ENCODE assay signal across 24 cellular contexts in genomic region chr13:98436379-98436909, GRCh38.
"Had no signal": no experiment of that assay in that cellular context is flagged by ENCODE, and none has a peak within 500 bp of the region (broad histone marks: within the 10 kb centered on the region; RNA-seq: fewer than 3 reads in every experiment).

No MANE protein-coding gene starts in this region.

- H3K36me3 Mint-ChIP-seq: natural killer cell treated with Interleukin-12 subunit alpha and Interleukin-12 subunit beta and Interleukin-15 and Interleukin-18, amount 100 ng/mL, for 72 hours; stimulated activated effector memory CD8-positive, alpha-beta T cell treated with anti-CD3 and anti-CD28 coated beads, Interleukin-12 subunit alpha, Interleukin-12 subunit beta, amount 100 ng/mL, for 72 hours had no signal

- H3K36me3 ChIP-seq: thoracic aorta had no signal

- H3K27ac Mint-ChIP-seq: natural killer cell treated with Interleukin-12 subunit alpha and Interleukin-12 subunit beta and Interleukin-15 and Interleukin-18, amount 100 ng/mL, for 72 hours; stimulated activated effector memory CD8-positive, alpha-beta T cell treated with anti-CD3 and anti-CD28 coated beads, Interleukin-12 subunit alpha, Interleukin-12 subunit beta, amount 100 ng/mL, for 72 hours; stimulated activated naive CD8-positive, alpha-beta T cell treated with anti-CD3 and anti-CD28 coated beads, Interleukin-15, Interleukin-2, amounts not matched to agents 100 ng/mL and 50 ng/mL, for 24 hours had no signal

- DNase-seq: hypothalamus; islet precursor cell; left ventricle myocardium inferior; midbrain; mucosa of descending colon; naive thymus-derived CD4-positive, alpha-beta T cell; pancreas; right cardiac atrium; sigmoid colon; small intestine; spleen; stimulated activated CD4-positive, alpha-beta T cell treated with anti-CD3 and anti-CD28 coated beads, Interleukin-4, amount 100 ng/mL, for 24 hours; stimulated activated naive CD4-positive, alpha-beta T cell; tibial artery; trophoblast cell; upper lobe of right lung had no signal

- H3K27me3 ChIP-seq: pancreas, sigmoid colon, spleen, suprapubic skin, tibial artery, upper lobe of right lung had no signal

- H3K4me1 ChIP-seq: left ventricle myocardium inferior, pancreas, prostate gland, sigmoid colon, spleen, suprapubic skin, tibial artery, upper lobe of right lung had no signal

- H3K27ac ChIP-seq: left ventricle myocardium inferior, pancreas, prostate gland, sigmoid colon, spleen, suprapubic skin, thoracic aorta, tibial artery, upper lobe of right lung had no signal

- FAIRE-seq: pancreas, small intestine, urothelium cell line had no signal

- H3K9me3 ChIP-seq: left ventricle myocardium inferior, mucosa of descending colon, pancreas, prostate gland, sigmoid colon, spleen, suprapubic skin, thoracic aorta, tibial artery, upper lobe of right lung had no signal

- H3K4me3 Mint-ChIP-seq: naive thymus-derived CD4-positive, alpha-beta T cell; natural killer cell treated with Interleukin-12 subunit alpha and Interleukin-12 subunit beta and Interleukin-15 and Interleukin-18, amount 100 ng/mL, for 72 hours; stimulated activated effector memory CD8-positive, alpha-beta T cell treated with anti-CD3 and anti-CD28 coated beads, Interleukin-12 subunit alpha, Interleukin-12 subunit beta, amount 100 ng/mL, for 72 hours; stimulated activated naive CD8-positive, alpha-beta T cell treated with anti-CD3 and anti-CD28 coated beads, Interleukin-15, Interleukin-2, amounts not matched to agents 100 ng/mL and 50 ng/mL, for 24 hours had no signal

- H3K4me1 Mint-ChIP-seq: stimulated activated effector memory CD8-positive, alpha-beta T cell treated with anti-CD3 and anti-CD28 coated beads, Interleukin-12 subunit alpha, Interleukin-12 subunit beta, amount 100 ng/mL, for 72 hours had no signal

- H3K9me3 Mint-ChIP-seq: natural killer cell treated with Interleukin-12 subunit alpha and Interleukin-12 subunit beta and Interleukin-15 and Interleukin-18, amount 100 ng/mL, for 72 hours; stimulated activated effector memory CD8-positive, alpha-beta T cell treated with anti-CD3 and anti-CD28 coated beads, Interleukin-12 subunit alpha, Interleukin-12 subunit beta, amount 100 ng/mL, for 72 hours; stimulated activated naive CD8-positive, alpha-beta T cell treated with anti-CD3 and anti-CD28 coated beads, Interleukin-15, Interleukin-2, amounts not matched to agents 100 ng/mL and 50 ng/mL, for 24 hours had no signal

- ATAC-seq: mucosa of descending colon; naive thymus-derived CD4-positive, alpha-beta T cell; natural killer cell treated with Interleukin-12 subunit alpha and Interleukin-12 subunit beta and Interleukin-15 and Interleukin-18, amount 100 ng/mL, for 72 hours; pancreas; right cardiac atrium; stimulated activated effector memory CD8-positive, alpha-beta T cell treated with anti-CD3 and anti-CD28 coated beads, Interleukin-12 subunit alpha, Interleukin-12 subunit beta, amount 100 ng/mL, for 72 hours; upper lobe of right lung had no signal

- H3K4me3 ChIP-seq: left ventricle myocardium inferior, lung, mucosa of descending colon, pancreas, prostate gland, sigmoid colon, spleen, suprapubic skin, thoracic aorta, tibial artery, upper lobe of right lung had no signal
